In the genomic region with DNA sequence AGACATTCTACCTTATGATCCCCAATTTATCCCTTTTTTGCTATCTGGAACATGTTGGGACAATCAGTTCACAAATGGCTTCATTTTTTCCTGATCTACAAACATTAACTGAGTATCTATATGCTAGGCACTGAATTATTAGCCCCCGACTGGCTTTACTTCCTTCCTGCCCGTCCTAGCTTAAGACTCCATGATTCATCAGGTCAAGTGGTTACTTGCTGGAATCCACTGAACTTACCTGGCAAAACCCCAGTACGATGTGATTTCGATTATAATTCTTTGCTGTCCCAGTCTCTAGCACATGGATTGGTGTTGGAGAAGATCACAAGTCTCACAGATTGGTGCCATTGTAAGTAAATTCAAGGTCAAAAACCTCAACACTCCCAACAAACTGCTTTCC, we compare ENCODE assay signal across 19 cellular contexts.
"Had no signal": no experiment of that assay in that cellular context is flagged by ENCODE, and none has a peak within 500 bp of the region (broad histone marks: within the 10 kb centered on the region; RNA-seq: fewer than 3 reads in every experiment).

No MANE protein-coding gene starts in this region.

- H3K4me1 Mint-ChIP-seq: naive B cell had no signal

- H3K27ac ChIP-seq: gastrocnemius medialis, heart right ventricle, left lung, pancreas, stomach, thoracic aorta, transverse colon had no signal

- H3K9me3 Mint-ChIP-seq: effector memory CD8-positive, alpha-beta T cell; nephron had no signal

- H3K4me3 Mint-ChIP-seq: effector memory CD8-positive, alpha-beta T cell; naive B cell; nephron had no signal

- H3K27me3 Mint-ChIP-seq: effector memory CD8-positive, alpha-beta T cell; naive B cell; progenitor cell of endocrine pancreas had no signal

- ATAC-seq: effector memory CD8-positive, alpha-beta T cell; gastrocnemius medialis; heart right ventricle; left lung; pancreas; right cardiac atrium had no signal

- H3K4me3 ChIP-seq: gastrocnemius medialis, heart right ventricle, left lung, lung, pancreas, stomach, thoracic aorta, transverse colon had no signal

- H3K36me3 ChIP-seq: pancreas had no signal

- H3K4me1 ChIP-seq: left lung, stomach, transverse colon had no signal

- H3K27me3 ChIP-seq: gastrocnemius medialis, heart right ventricle, left lung, pancreas, stomach, transverse colon had no signal

- DNase-seq: effector memory CD8-positive, alpha-beta T cell; gastrocnemius medialis; heart right ventricle; left lung; mesendoderm; naive B cell; occipital lobe; pancreas; right cardiac atrium; small intestine; stimulated activated CD4-positive, alpha-beta T cell treated with anti-CD3 and anti-CD28 coated beads, Interleukin-12 subunit alpha, Interleukin-12 subunit beta, amount 100 ng/mL, for 4 hours; stimulated activated naive CD4-positive, alpha-beta T cell; stomach; substantia nigra; transverse colon had no signal

- H3K27ac Mint-ChIP-seq: nephron, progenitor cell of endocrine pancreas had no signal

- H3K9me3 ChIP-seq: gastrocnemius medialis, heart right ventricle, left lung, pancreas, stomach, thoracic aorta, transverse colon had no signal
